1 cellular context compared by ENCODE assay signal in genomic region chr2:36369163-36369562, GRCh38.
TF ChIP-seq lines count a peak whose summit lies in the region.

No MANE protein-coding gene starts in this region.

TF ChIP-seq in GM23338, 12 proteins besides CTCF, POLR2A, EP300 and RAD21 (continued from another document):
- no peak for TF ChIP-seq REST (IDR thresholded peaks at IDR 0.05; ENCODE audit: unreplicated experiment)
- TF ChIP-seq CREB1 (CRISPR knock-in tag; IDR thresholded peaks at IDR 0.05; ENCODE audit: low read depth) = no peak
- no peak for TF ChIP-seq ZNF462 (CRISPR knock-in tag; IDR thresholded peaks at IDR 0.05)
- no peak for TF ChIP-seq NANOG (IDR thresholded peaks at IDR 0.05; ENCODE audit: borderline replicate concordance)
- TF ChIP-seq ZNF331 (CRISPR knock-in tag; IDR thresholded peaks at IDR 0.05; ENCODE audit: low read depth) = no peak
- TF ChIP-seq STAT1 (IDR thresholded peaks at IDR 0.05; ENCODE audit: unreplicated experiment) = no peak
